ENCODE assay signal across 1 cellular context in genomic region chr18:3247243-3248061, GRCh38.
A peak's percentile ranks its signal among the peaks of the same experiment; 100 is the strongest.
TF ChIP-seq lines count a peak whose summit lies in the region.

MYL12A (plus strand) TSS chr18:3247801; CDS start chr18:3253248, 5,447 bp downstream.

TF ChIP-seq in K562, 482 proteins besides CTCF, POLR2A, EP300 and RAD21 (continued from another document and continues in another):
- TF ChIP-seq SMAD3 (CRISPR knock-in tag; conservative IDR thresholded peaks at IDR 0.05) (no peak; the same call in 1 of the 2 replicates), MAX (CRISPR knock-in tag; IDR thresholded peaks at IDR 0.05) (peak; percentile 84), SNAPC5 (CRISPR knock-in tag; IDR thresholded peaks at IDR 0.05) (no peak), TAF15 (IDR thresholded peaks at IDR 0.05; ENCODE audit: low read depth, low read length) (no peak), SIN3B (IDR thresholded peaks at IDR 0.05; ENCODE audit: low read depth) (no peak), UBTF (IDR thresholded peaks at IDR 0.05; ENCODE audit: borderline replicate concordance in 1 of 2, low read depth in 2 of 2, low read length in 2 of 2) (peak; percentile 95 to 97), ZKSCAN1 (IDR thresholded peaks at IDR 0.05; ENCODE audit: low read depth, low read length) (peak; percentile 52; the same call in 1 of the 2 replicates), CGGBP1 (CRISPR knock-in tag; IDR thresholded peaks at IDR 0.05) (0 out of 2 replicates have a peak, but pooled peaks have one; percentile 44), PRPF4 (IDR thresholded peaks at IDR 0.05; ENCODE audit: insufficient read depth, low read depth, low read length, poor library complexity, severe bottlenecking) (peak; percentile 86), CEBPB (tag; IDR thresholded peaks at IDR 0.05) (no peak), ZC3H11A (IDR thresholded peaks at IDR 0.05; ENCODE audit: low read depth, low read length) (no peak), ETS1 (conservative IDR thresholded peaks at IDR 0.05; ENCODE audit: control insufficient read depth, low read depth, low read length) (peak; percentile 87; the same call in 1 of the 2 replicates), NRF1 (conservative IDR thresholded peaks at IDR 0.05 in 1 of 2, IDR thresholded peaks at IDR 0.05 in 1 of 2) (peak; percentile 95 to 96), ZNF431 (CRISPR knock-in tag; IDR thresholded peaks at IDR 0.05) (0 out of 2 replicates have a peak, but pooled peaks have one; percentile 49), NFIC (IDR thresholded peaks at IDR 0.05) (no peak), COPS2 (conservative IDR thresholded peaks at IDR 0.05) (no peak), ZNF586 (CRISPR knock-in tag; conservative IDR thresholded peaks at IDR 0.05) (no peak), HDAC6 (IDR thresholded peaks at IDR 0.05; ENCODE audit: low read depth, low read length) (no peak), ZNF316 (IDR thresholded peaks at IDR 0.05) (no peak), ATF7 (IDR thresholded peaks at IDR 0.05) (peak; percentile 100), SRSF1 (IDR thresholded peaks at IDR 0.05; ENCODE audit: low read depth, low read length) (0 out of 2 replicates have a peak, but pooled peaks have one; percentile 65), HBP1 (CRISPR knock-in tag; IDR thresholded peaks at IDR 0.05) (peak; percentile 91), FOXP1 (CRISPR knock-in tag; IDR thresholded peaks at IDR 0.05) (peak; percentile 84), ZNF398 (CRISPR knock-in tag; IDR thresholded peaks at IDR 0.05) (no peak), BHLHE40 (IDR thresholded peaks at IDR 0.05; ENCODE audit: low read length) (peak; percentile 94), ILF3 (IDR thresholded peaks at IDR 0.05; ENCODE audit: borderline replicate concordance) (no peak), BACH1 (tag; IDR thresholded peaks at IDR 0.05) (no peak; the same call in 1 of the 2 replicates), ZBTB1 (CRISPR knock-in tag; IDR thresholded peaks at IDR 0.05; ENCODE audit: borderline replicate concordance, low read depth) (peak; percentile 91), SRF (CRISPR knock-in tag; IDR thresholded peaks at IDR 0.05) (peak; percentile 94 to 99), ZFPM2 (CRISPR knock-in tag; IDR thresholded peaks at IDR 0.05) (no peak), NR0B1 (IDR thresholded peaks at IDR 0.05; ENCODE audit: partially characterized antibody) (no peak), NKRF (IDR thresholded peaks at IDR 0.05; ENCODE audit: borderline replicate concordance) (peak; percentile 86), SNIP1 (IDR thresholded peaks at IDR 0.05; ENCODE audit: low read depth) (no peak), ZNF175 (CRISPR knock-in tag; IDR thresholded peaks at IDR 0.05; ENCODE audit: low read depth) (no peak), ZNF436 (CRISPR knock-in tag; IDR thresholded peaks at IDR 0.05) (peak; percentile 63; the same call in 1 of the 2 replicates), CBX8 (IDR thresholded peaks at IDR 0.05; ENCODE audit: borderline replicate concordance, extremely low read depth, low read depth, low read length, poor library complexity, severe bottlenecking) (no peak), TCF15 (CRISPR knock-in tag; IDR thresholded peaks at IDR 0.05) (no peak), CLOCK (CRISPR knock-in tag; IDR thresholded peaks at IDR 0.05; ENCODE audit: borderline replicate concordance) (peak; percentile 5; the same call in 1 of the 2 replicates), HDAC2 (IDR thresholded peaks at IDR 0.05) (no peak; the same call in 1 of the 2 replicates), PRDM10 (IDR thresholded peaks at IDR 0.05; ENCODE audit: partially characterized antibody) (no peak), CBFA2T2 (conservative IDR thresholded peaks at IDR 0.05) (no peak), RBM25 (IDR thresholded peaks at IDR 0.05; ENCODE audit: low read depth, low read length, severe bottlenecking) (peak; percentile 95), HDAC1 (IDR thresholded peaks at IDR 0.05) (peak in 1 of 2 experiments; percentile 85; a peak in 2 of 4 replicates), PHB (CRISPR knock-in tag; IDR thresholded peaks at IDR 0.05) (peak; percentile 41; the same call in 1 of the 2 replicates), SAP30 (IDR thresholded peaks at IDR 0.05; ENCODE audit: borderline replicate concordance, insufficient read depth, low read depth, low read length, poor library complexity, severe bottlenecking) (peak; percentile 86), MEIS2 (IDR thresholded peaks at IDR 0.05; ENCODE audit: partially characterized antibody) (peak; percentile 60), MED1 (CRISPR knock-in tag; IDR thresholded peaks at IDR 0.05; ENCODE audit: borderline replicate concordance) (no peak), ZNF184 (CRISPR knock-in tag; IDR thresholded peaks at IDR 0.05) (no peak)
